In genomic region chr18:9951022-9951859, GRCh38 we compare ENCODE assay signal across 8 cellular contexts. TPM values are rescaled to one million over a fixed set of nuclear protein-coding genes. Genes with fewer than 3 reads are reported as not detected.
DNase-seq lines count a peak whose midpoint lies in the region; ATAC-seq, FAIRE-seq and TF ChIP-seq lines count a peak whose summit lies in the region.

No MANE protein-coding gene starts in this region.

- peak; percentile 67 for TF ChIP-seq CTCF in left ventricle myocardium inferior (IDR thresholded peaks at IDR 0.05; ENCODE audit: borderline replicate concordance)

- peaks cover 0 to 5% of the 10 kb centered on the region in 2 donors for H3K36me3 Mint-ChIP-seq in activated naive CD4-positive, alpha-beta T cell treated with anti-CD3 and anti-CD28 coated beads, Interleukin-2, amount 50 U/mL, for 72 hours

- intact Hi-C loops in left ventricle myocardium inferior (cut with micrococcal nuclease) = no loop called here

- H3K4me3 ChIP-seq in left ventricle myocardium inferior (no peak overlapping the region), skeletal muscle cell (ENCODE audit: low read depth, low read length) (no peak overlapping the region)

- peak overlapping the region; percentile 17 for H3K27ac ChIP-seq in left ventricle myocardium inferior (replicated peaks)

- peak; percentile 61 for FAIRE-seq in A204.1 (lab: Jason Lieb, UNC)

- peak; percentile 54 to 77 for ATAC-seq in activated naive CD4-positive, alpha-beta T cell treated with anti-CD3 and anti-CD28 coated beads, Interleukin-2, amount 50 U/mL, for 72 hours
- ATAC-seq in GM21786 (IDR thresholded peaks at IDR 0.05; ENCODE audit: unreplicated experiment) = no peak
- ATAC-seq in HG03108 (IDR thresholded peaks at IDR 0.05; ENCODE audit: unreplicated experiment) = no peak

- H3K9me3 Mint-ChIP-seq in activated naive CD4-positive, alpha-beta T cell treated with anti-CD3 and anti-CD28 coated beads, Interleukin-2, amount 50 U/mL, for 72 hours = no peaks in the 10 kb centered on the region

- peak overlapping the region; percentile 44 to 73 for H3K27ac Mint-ChIP-seq in activated naive CD4-positive, alpha-beta T cell treated with anti-CD3 and anti-CD28 coated beads, Interleukin-2, amount 50 U/mL, for 72 hours

- peaks cover 70% of the 10 kb centered on the region for H3K36me3 ChIP-seq in left ventricle myocardium inferior

- H3K4me1 ChIP-seq in left ventricle myocardium inferior = peaks cover 14% of the 10 kb centered on the region

- no peaks in the 10 kb centered on the region for H3K27me3 ChIP-seq in left ventricle myocardium inferior (ENCODE audit: low read depth)

- no peaks in the 10 kb centered on the region for H3K9me3 ChIP-seq in left ventricle myocardium inferior (replicated peaks)

- DNase-seq in GM04504 (ENCODE audit: low read depth) (peak; percentile 29), NCI-H1417 treated with DMSO at 0.1 percent for 48 hours (lab: John Stamatoyannopoulos, UW) (peak; percentile 21), left ventricle myocardium inferior (no peak), skeletal muscle cell (ENCODE audit: low read depth) (peak; percentile 43)
- no peak for DNase-seq in activated naive CD4-positive, alpha-beta T cell treated with anti-CD3 and anti-CD28 coated beads, Interleukin-2, amount 50 U/mL, for 72 hours (ENCODE audit: low spot score in 2 of 2)

RNA-seq across cellular contexts. Expression of gene VAPA, which starts 37.4 kb away (rescaled TPM):
- 100 to 1,000 TPM; 162 to 201 TPM for total RNA-seq in activated naive CD4-positive, alpha-beta T cell treated with anti-CD3 and anti-CD28 coated beads, Interleukin-2, amount 50 U/mL, for 72 hours
- total RNA-seq in left ventricle myocardium inferior = 208 TPM

Comparison
In these comparisons a context has a peak if more than half of its experiments do, and no peak if none do; other contexts are left out.
1. DNase-seq: peak in GM04504 (single experiment), NCI-H1417 treated with DMSO at 0.1 percent for 48 hours (single experiment) and skeletal muscle cell (single experiment); none in activated naive CD4-positive, alpha-beta T cell treated with anti-CD3 and anti-CD28 coated beads, Interleukin-2, amount 50 U/mL, for 72 hours (0 of 2) and left ventricle myocardium inferior (single experiment).
2. ATAC-seq: peak in activated naive CD4-positive, alpha-beta T cell treated with anti-CD3 and anti-CD28 coated beads, Interleukin-2, amount 50 U/mL, for 72 hours (2 of 2); none in GM21786 (single experiment) and HG03108 (single experiment).